ENCODE assay signal across 17 cellular contexts in genomic region chr11:32821517-32821916, GRCh38. TPM values are rescaled to one million over a fixed set of nuclear protein-coding genes. Genes with fewer than 3 reads are reported as not detected.
DNase-seq lines count a peak whose midpoint lies in the region; ATAC-seq lines count a peak whose summit lies in the region.
"Had no signal": no experiment of that assay in that cellular context is flagged by ENCODE, and none has a peak within 500 bp of the region (broad histone marks: within the 10 kb centered on the region; RNA-seq: fewer than 3 reads in every experiment).

No MANE protein-coding gene starts in this region.

- peak; percentile 70 to 79 for ATAC-seq in activated T-cell treated with anti-CD3 and anti-CD28 coated beads, Interleukin-2, amount 50 U/mL, for 4 hours
- peak; percentile 17 for ATAC-seq in HG03108 (IDR thresholded peaks at IDR 0.05; ENCODE audit: unreplicated experiment)
- peak; percentile 68 for ATAC-seq in stimulated activated effector memory CD8-positive, alpha-beta T cell treated with anti-CD3 and anti-CD28 coated beads, Interleukin-12 subunit alpha, Interleukin-12 subunit beta, amount 100 ng/mL, for 72 hours
- ATAC-seq in GM19455 (IDR thresholded peaks at IDR 0.05; ENCODE audit: unreplicated experiment) = no peak
- no peak for ATAC-seq in HG02884 (IDR thresholded peaks at IDR 0.05; ENCODE audit: unreplicated experiment)
- ATAC-seq: effector memory CD8-positive, alpha-beta T cell had no signal

- no peak overlapping the region for H3K27ac Mint-ChIP-seq in stimulated activated effector memory CD8-positive, alpha-beta T cell treated with anti-CD3 and anti-CD28 coated beads, Interleukin-12 subunit alpha, Interleukin-12 subunit beta, amount 100 ng/mL, for 72 hours
- H3K27ac Mint-ChIP-seq: effector memory CD8-positive, alpha-beta T cell; memory B cell had no signal

- in situ Hi-C loops in SK-MEL-5 (cut with HindIII; ENCODE audit: low pct_unique_long_range_greater_than_20kb, low sequenced_read_pairs) = no loop called here

- no peak overlapping the region for H3K4me3 Mint-ChIP-seq in activated T-cell treated with anti-CD3 and anti-CD28 coated beads, Interleukin-2, amount 50 U/mL, for 4 hours
- H3K4me3 Mint-ChIP-seq in stimulated activated effector memory CD8-positive, alpha-beta T cell treated with anti-CD3 and anti-CD28 coated beads, Interleukin-12 subunit alpha, Interleukin-12 subunit beta, amount 100 ng/mL, for 72 hours = no peak overlapping the region
- H3K4me3 Mint-ChIP-seq: effector memory CD8-positive, alpha-beta T cell; memory B cell had no signal

- H3K4me1 Mint-ChIP-seq in activated T-cell treated with anti-CD3 and anti-CD28 coated beads, Interleukin-2, amount 50 U/mL, for 4 hours (ENCODE audit: low read depth) = peaks cover 14% of the 10 kb centered on the region
- peaks cover 8% of the 10 kb centered on the region for H3K4me1 Mint-ChIP-seq in stimulated activated effector memory CD8-positive, alpha-beta T cell treated with anti-CD3 and anti-CD28 coated beads, Interleukin-12 subunit alpha, Interleukin-12 subunit beta, amount 100 ng/mL, for 72 hours

- H3K36me3 Mint-ChIP-seq in activated T-cell treated with anti-CD3 and anti-CD28 coated beads, Interleukin-2, amount 50 U/mL, for 4 hours (ENCODE audit: insufficient read depth) = no peaks in the 10 kb centered on the region
- no peaks in the 10 kb centered on the region for H3K36me3 Mint-ChIP-seq in stimulated activated effector memory CD8-positive, alpha-beta T cell treated with anti-CD3 and anti-CD28 coated beads, Interleukin-12 subunit alpha, Interleukin-12 subunit beta, amount 100 ng/mL, for 72 hours
- H3K36me3 Mint-ChIP-seq: memory B cell had no signal

- no peak for DNase-seq in activated T-cell treated with anti-CD3 and anti-CD28 coated beads, Interleukin-2, amount 50 U/mL, for 4 hours
- DNase-seq in activated T-cell treated with anti-CD3 and anti-CD28 coated beads, Interleukin-2, amount 50 U/mL, for 1 hour = no peak
- DNase-seq in SK-MEL-5 (ENCODE audit: low read depth, low spot score) (peak; percentile 54), C1 segment of cervical spinal cord (lab: John Stamatoyannopoulos, UW) (no peak)
- DNase-seq in stimulated activated effector memory CD8-positive, alpha-beta T cell treated with anti-CD3 and anti-CD28 coated beads, Interleukin-12 subunit alpha, Interleukin-12 subunit beta, amount 100 ng/mL, for 72 hours (ENCODE audit: low spot score in 2 of 2) = no peak
- DNase-seq: effector memory CD8-positive, alpha-beta T cell; hippocampal formation; NCI-H2107; occipital lobe; stimulated activated CD4-positive, alpha-beta T cell treated with anti-CD3 and anti-CD28 coated beads, Interleukin-12 subunit alpha, Interleukin-12 subunit beta, amount 100 ng/mL, for 4 hours; stimulated activated CD8-positive, alpha-beta memory T cell treated with anti-CD3 and anti-CD28 coated beads, Interleukin-4, amount 100 ng/mL, for 48 hours; T1000 had no signal

- H3K9me3 Mint-ChIP-seq in activated T-cell treated with anti-CD3 and anti-CD28 coated beads, Interleukin-2, amount 50 U/mL, for 4 hours = no peaks in the 10 kb centered on the region
- H3K9me3 Mint-ChIP-seq in stimulated activated effector memory CD8-positive, alpha-beta T cell treated with anti-CD3 and anti-CD28 coated beads, Interleukin-12 subunit alpha, Interleukin-12 subunit beta, amount 100 ng/mL, for 72 hours = no peaks in the 10 kb centered on the region
- H3K9me3 Mint-ChIP-seq: effector memory CD8-positive, alpha-beta T cell; memory B cell had no signal

- peaks cover 4% of the 10 kb centered on the region for H3K27me3 Mint-ChIP-seq in activated T-cell treated with anti-CD3 and anti-CD28 coated beads, Interleukin-2, amount 50 U/mL, for 4 hours (ENCODE audit: low read depth)

RNA-seq across cellular contexts. Expression of gene PRRG4, which starts 8.2 kb away (rescaled TPM):
- under 1 TPM; 0.45 to 0.68 (median 0.56) TPM for total RNA-seq in activated T-cell treated with anti-CD3 and anti-CD28 coated beads, Interleukin-2, amount 50 U/mL, for 4 hours
- total RNA-seq in SK-MEL-5 (2014; rRNA removed; shearing (Covaris generic)) = 0.18 and 0.29 TPM in 2 replicates
- 0.58 and 0.76 TPM in 2 replicates for polyA plus RNA-seq in SK-MEL-5 (2015; cell fraction: cytosol; rRNA removed)
- not detected in 2 replicates for polyA plus RNA-seq in SK-MEL-5 (2015; cell fraction: nucleus; rRNA removed)

RNA-seq across cellular contexts. Expression of gene CCDC73, which starts 27.1 kb away (rescaled TPM):
- total RNA-seq in activated T-cell treated with anti-CD3 and anti-CD28 coated beads, Interleukin-2, amount 50 U/mL, for 4 hours = under 1 TPM in 1 of 3 donors, not detected in 2; 0.05 TPM
- not detected in 2 replicates for total RNA-seq in SK-MEL-5 (2014; rRNA removed; shearing (Covaris generic))
- polyA plus RNA-seq in SK-MEL-5 (2015; cell fraction: cytosol; rRNA removed) = not detected in 2 replicates
- not detected in 2 replicates for polyA plus RNA-seq in SK-MEL-5 (2015; cell fraction: nucleus; rRNA removed)
- total RNA-seq: occipital lobe, vagina had no signal

Comparison
In these comparisons a context has a peak if more than half of its experiments do, and no peak if none do; other contexts are left out.
1. ATAC-seq: peak in activated T-cell treated with anti-CD3 and anti-CD28 coated beads, Interleukin-2, amount 50 U/mL, for 4 hours (2 of 2), HG03108 (single experiment) and stimulated activated effector memory CD8-positive, alpha-beta T cell treated with anti-CD3 and anti-CD28 coated beads, Interleukin-12 subunit alpha, Interleukin-12 subunit beta, amount 100 ng/mL, for 72 hours (single experiment); none in GM19455 (single experiment) and HG02884 (single experiment).